Comparison of ENCODE assay signal across 9 cellular contexts in the genomic region with DNA sequence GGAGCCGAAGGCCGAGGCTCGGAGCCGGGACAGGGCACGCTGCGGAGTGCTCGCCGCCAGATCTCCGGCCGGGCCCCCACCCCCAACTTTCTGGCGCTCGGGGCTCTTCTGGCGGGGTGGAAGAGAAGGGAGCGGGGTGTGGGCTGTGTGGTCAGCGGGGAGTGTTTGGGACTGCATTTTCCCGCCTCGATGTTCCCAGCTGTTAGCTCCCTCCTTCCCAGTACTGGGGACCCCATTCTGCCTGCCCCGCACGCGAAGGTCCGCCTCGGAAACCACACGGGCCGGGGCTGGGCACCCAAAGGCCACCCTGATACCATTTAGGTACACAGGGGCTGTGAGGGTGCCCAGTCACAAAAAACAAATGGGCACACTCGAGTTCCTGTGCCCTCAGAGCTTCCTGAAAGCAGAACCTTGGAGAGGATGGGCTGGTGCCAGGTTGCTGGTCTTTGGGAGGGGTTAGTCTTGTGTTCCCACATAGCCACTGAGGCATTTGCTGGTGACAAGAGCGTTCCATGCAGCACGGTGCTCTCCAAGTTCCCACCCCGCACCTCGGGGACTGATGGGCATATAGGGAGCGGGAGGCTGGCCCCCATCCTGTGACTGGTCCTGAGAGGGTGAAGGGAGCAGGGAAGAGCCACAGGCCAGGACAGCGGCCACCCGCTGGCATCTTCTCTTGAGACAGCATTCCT. TPM values are rescaled to one million over a fixed set of nuclear protein-coding genes. Genes with fewer than 3 reads are reported as not detected.
A peak's percentile ranks its signal among the peaks of the same experiment; 100 is the strongest.
DNase-seq lines count a peak whose midpoint lies in the region; ATAC-seq and TF ChIP-seq lines count a peak whose summit lies in the region.
"Had no signal": no experiment of that assay in that cellular context is flagged by ENCODE, and none has a peak within 500 bp of the region (broad histone marks: within the 10 kb centered on the region; RNA-seq: fewer than 3 reads in every experiment).

No MANE protein-coding gene starts in this region.

- peak overlapping the region; percentile 97 for H2AK9ac ChIP-seq in IMR-90 (replicated peaks; ENCODE audit: low read depth, low read length, poor library complexity)

- H3K36me3 Mint-ChIP-seq in MCF 10A (ENCODE audit: insufficient read depth, unreplicated experiment), result no peaks in the 10 kb centered on the region

- H3K9ac ChIP-seq in IMR-90 (ENCODE audit: low read depth, low read length), result peak overlapping the region; percentile 68

- no peaks in the 10 kb centered on the region for H3K27me3 Mint-ChIP-seq in MCF 10A (ENCODE audit: insufficient read depth, unreplicated experiment)

- H3K4me1 Mint-ChIP-seq in MCF 10A (ENCODE audit: insufficient read depth, unreplicated experiment), result no peaks in the 10 kb centered on the region

- dilution Hi-C loops in IMR-90 (cut with HindIII; ENCODE audit: low sequenced_read_pairs, unreplicated experiment), result no loop called here

- H2BK20ac ChIP-seq in IMR-90 (ENCODE audit: low read depth, low read length), result no peak overlapping the region

- H3K4me1 ChIP-seq in IMR-90 (ENCODE audit: control insufficient read depth, insufficient read depth, low read length) (peaks cover 29% of the 10 kb centered on the region), suprapubic skin (peaks cover 48% of the 10 kb centered on the region)

- no TSS peak for BruUV-seq in IMR-90 (replicated peaks; lab: Mats Ljungman, UMichigan)
- BruUV-seq in MCF 10A (replicated peaks; lab: Mats Ljungman, UMichigan), result no TSS peak

- TF ChIP-seq RAD21 in IMR-90 (IDR thresholded peaks at IDR 0.05; ENCODE audit: low read length), result no peak

- H3K4ac ChIP-seq in IMR-90 (ENCODE audit: low read depth, low read length), result peak overlapping the region; percentile 86

- no peak overlapping the region for H3K18ac ChIP-seq in IMR-90 (ENCODE audit: low read depth, low read length)

- H4K20me1 ChIP-seq in IMR-90 (ENCODE audit: insufficient read depth, low read length), result peaks cover 13% of the 10 kb centered on the region; the same call in 1 of the 2 replicates

- H4K8ac ChIP-seq in IMR-90 (ENCODE audit: low read depth in 2 of 2, low read length in 2 of 2), result peak overlapping the region in 1 of 2 experiments; percentile 60; a peak in 1 of 4 replicates

- peak overlapping the region; percentile 10 for H3K56ac ChIP-seq in IMR-90 (ENCODE audit: extremely low read depth, insufficient read depth, low read length)

- peak overlapping the region; percentile 43 for H2AK5ac ChIP-seq in IMR-90 (ENCODE audit: low read depth, low read length)

- no peaks in the 10 kb centered on the region for H3K9me3 ChIP-seq in IMR-90 (ENCODE audit: control insufficient read depth, insufficient read depth, low read length)
- no peaks in the 10 kb centered on the region for H3K9me3 ChIP-seq in suprapubic skin

- in situ Hi-C loops in IMR-90 (cut with MboI; ENCODE audit: low sequenced_read_pairs), result no loop called here

- H3K36me3 ChIP-seq in IMR-90 (ENCODE audit: control insufficient read depth, insufficient read depth, low read length) (no peaks in the 10 kb centered on the region; the same call in 1 of the 2 replicates), suprapubic skin (peaks cover 4% of the 10 kb centered on the region)

- CTCF ChIA-PET in IMR-90 (lab: Yijun Ruan, JAX) (no interaction called here), MCF 10A (lab: Yijun Ruan, JAX) (no interaction called here)

- TF ChIP-seq EP300 in suprapubic skin (IDR thresholded peaks at IDR 0.05), result no peak

- H3K4me2 ChIP-seq in IMR-90 (ENCODE audit: low read depth, low read length), result peak overlapping the region; percentile 91

- no peak overlapping the region for H3K27ac Mint-ChIP-seq in MCF 10A (ENCODE audit: low read depth, unreplicated experiment)

- no peak for TF ChIP-seq POLR2A in IMR-90 (IDR thresholded peaks at IDR 0.05; ENCODE audit: low read depth, low read length)
- TF ChIP-seq POLR2A in suprapubic skin (IDR thresholded peaks at IDR 0.05), result no peak

- H4K5ac ChIP-seq in IMR-90 (ENCODE audit: low read depth, low read length), result no peak overlapping the region; the same call in 1 of the 2 replicates

- 8% methylated on average over 13 of the region's 32 CpGs; no CpG with 5 or more reads in 1 of the 2 experiments for WGBS in IMR-90 (ENCODE audit: extremely low coverage in 2 of 2, insufficient read length in 1 of 2), 2 experiments
- WGBS in suprapubic skin, result 7% methylated on average over 21 of the region's 32 CpGs

- no peak overlapping the region for H2BK5ac ChIP-seq in IMR-90 (ENCODE audit: low read depth, low read length, poor library complexity, severe bottlenecking)

- ATAC-seq in IMR-90 (ENCODE audit: low read depth) (peak; percentile 25), GM18519 (IDR thresholded peaks at IDR 0.05; ENCODE audit: low FRiP score, unreplicated experiment) (no peak), GM21515 (IDR thresholded peaks at IDR 0.05; ENCODE audit: unreplicated experiment) (no peak)

- DNase-seq in C1 segment of cervical spinal cord (lab: John Stamatoyannopoulos, UW) (peak in 10 of 14 donors; percentile 14 to 80 (median 40)), IMR-90 (no peak), MCF 10A (ENCODE audit: unreplicated experiment) (no peak), left kidney (ENCODE audit: low read depth, low spot score) (peak; percentile 38), suprapubic skin (ENCODE audit: low spot score in 2 of 2) (no peak)
- no peak for DNase-seq in stimulated activated CD4-positive, alpha-beta T cell treated with anti-CD3 and anti-CD28 coated beads, Interleukin-12 subunit alpha, Interleukin-12 subunit beta, amount 100 ng/mL, for 4 hours

- peak overlapping the region; percentile 93 for H2AFZ ChIP-seq in IMR-90 (replicated peaks; ENCODE audit: low read length, poor library complexity)

- peak overlapping the region; percentile 50 for H3K14ac ChIP-seq in IMR-90 (replicated peaks; ENCODE audit: low read depth, low read length)

- no peak overlapping the region for H2BK15ac ChIP-seq in IMR-90 (ENCODE audit: low read depth, low read length)

- POLR2A ChIA-PET in IMR-90 (lab: Charles Lee; ENCODE audit: unreplicated experiment) (no interaction called here), MCF 10A (lab: Yijun Ruan, JAX) (interaction anchor here (0.8 to 1.6 kb wide), 2 partner anchors 11 to 102 kb away, joined by 3 to 4 read pairs; no protein-coding TSS in a partner anchor)

- peak overlapping the region; percentile 75 for H3K4me3 Mint-ChIP-seq in MCF 10A (ENCODE audit: unreplicated experiment)

- peak overlapping the region; percentile 31; the same call in 1 of the 2 replicates for H3K27ac ChIP-seq in IMR-90 (ENCODE audit: insufficient read depth, low read length)
- peak overlapping the region; percentile 72 for H3K27ac ChIP-seq in suprapubic skin

- intact Hi-C loops in IMR-90 (cut with micrococcal nuclease), result loop anchor here (5.0 to 10.0 kb wide), 3 partner anchors 43 to 185 kb away; no protein-coding TSS in a partner anchor
- intact Hi-C loops in MCF 10A (cut with micrococcal nuclease), result loop anchor here (5.0 to 10.0 kb wide), 3 partner anchors 45 to 213 kb away; partner anchors contain the start of gene MAPKBP1

- no peak for TF ChIP-seq CTCF in IMR-90 (conservative IDR thresholded peaks at IDR 0.05; ENCODE audit: low read depth, low read length)
- no peak for TF ChIP-seq CTCF in MCF 10A (IDR thresholded peaks at IDR 0.05; ENCODE audit: unreplicated experiment)
- no peak for TF ChIP-seq CTCF in suprapubic skin (IDR thresholded peaks at IDR 0.05)

- H3K9me1 ChIP-seq in IMR-90 (ENCODE audit: insufficient read depth, low read length), result peaks cover 16% of the 10 kb centered on the region; the same call in 1 of the 2 replicates

- peak overlapping the region; percentile 68 for H2BK120ac ChIP-seq in IMR-90 (ENCODE audit: low read depth, low read length)

- H3K4me3 ChIP-seq in IMR-90 (ENCODE audit: insufficient read depth, low read depth, low read length) (peak overlapping the region; percentile 62), suprapubic skin (peak overlapping the region; percentile 73)

- peak overlapping the region; percentile 76 for H3K23ac ChIP-seq in IMR-90 (ENCODE audit: low read depth, low read length)

- no peaks in the 10 kb centered on the region for H3K27me3 ChIP-seq in IMR-90 (ENCODE audit: control insufficient read depth, insufficient read depth, low read length)
- no peaks in the 10 kb centered on the region for H3K27me3 ChIP-seq in suprapubic skin

- no peaks in the 10 kb centered on the region for H3K9me3 Mint-ChIP-seq in MCF 10A (ENCODE audit: unreplicated experiment)

- H4K91ac ChIP-seq in IMR-90 (ENCODE audit: insufficient read depth, low read depth, low read length), result peak overlapping the region; percentile 49; the same call in 1 of the 2 replicates

- H3K79me1 ChIP-seq in IMR-90 (ENCODE audit: low read depth in 1 of 2, low read length in 2 of 2), result peaks cover 8 to 22% of the 10 kb centered on the region in 2 experiments

TF ChIP-seq in IMR-90, 13 proteins besides CTCF, POLR2A, EP300 and RAD21:
- TF ChIP-seq RCOR1 (IDR thresholded peaks at IDR 0.05; ENCODE audit: insufficient replicate concordance, low read length), result no peak
- TF ChIP-seq, protein P1, sequence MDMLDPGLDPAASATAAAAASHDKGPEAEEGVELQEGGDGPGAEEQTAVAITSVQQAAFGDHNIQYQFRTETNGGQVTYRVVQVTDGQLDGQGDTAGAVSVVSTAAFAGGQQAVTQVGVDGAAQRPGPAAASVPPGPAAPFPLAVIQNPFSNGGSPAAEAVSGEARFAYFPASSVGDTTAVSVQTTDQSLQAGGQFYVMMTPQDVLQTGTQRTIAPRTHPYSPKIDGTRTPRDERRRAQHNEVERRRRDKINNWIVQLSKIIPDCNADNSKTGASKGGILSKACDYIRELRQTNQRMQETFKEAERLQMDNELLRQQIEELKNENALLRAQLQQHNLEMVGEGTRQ (IDR thresholded peaks at IDR 0.05; ENCODE audit: low read depth, low read length), result no peak

RNA-seq across cellular contexts. Expression of gene TYRO3, which starts 0.6 kb away (rescaled TPM):
- 10.6 and 11.5 TPM in 2 replicates for total RNA-seq in IMR-90 (2012; rRNA removed)
- polyA plus RNA-seq in IMR-90 (2012; rRNA removed), result 15.1 and 18.4 TPM in 2 replicates
- 3.8 and 10.2 TPM in 2 replicates for polyA plus RNA-seq in IMR-90 (2012; cell fraction: cytosol; rRNA removed)
- 10.8 and 15.1 TPM in 2 replicates for polyA plus RNA-seq in IMR-90 (2012; cell fraction: nucleus; rRNA removed; ENCODE audit: low replicate concordance)
- 9.7 and 12.3 TPM in 2 replicates for total RNA-seq in MCF 10A (2022)
- 10 to 100 TPM; 19.2 to 39.4 (median 39.0) TPM for total RNA-seq in suprapubic skin

RNA-seq across cellular contexts. Expression of gene RPAP1, which starts 15.6 kb away (rescaled TPM):
- total RNA-seq in IMR-90 (2012; rRNA removed) (9.1 and 9.4 TPM in 2 replicates), MCF 10A (2022) (37.5 and 45.1 TPM in 2 replicates), suprapubic skin (10 to 100 TPM; 21.6 to 50.2 (median 44.3) TPM)
- polyA plus RNA-seq in IMR-90 (2012; rRNA removed), result 18.1 and 22.7 TPM in 2 replicates
- polyA plus RNA-seq in IMR-90 (2012; cell fraction: cytosol; rRNA removed), result 13.5 and 18.3 TPM in 2 replicates
- 32.5 and 57.8 TPM in 2 replicates for polyA plus RNA-seq in IMR-90 (2012; cell fraction: nucleus; rRNA removed; ENCODE audit: low replicate concordance)

RNA-seq across cellular contexts. Expression of gene LTK, which starts 46.0 kb away (rescaled TPM):
- total RNA-seq in IMR-90 (2012; rRNA removed) (0.18 and 0.28 TPM in 2 replicates), MCF 10A (2022) (0.17 TPM in 1 of 2 replicates, not detected in the other), suprapubic skin (1 to 10 TPM in 1 of 4 donors, under 1 TPM in 3; 0.57 to 2.8 (median 0.66) TPM)
- 0.62 and 0.77 TPM in 2 replicates for polyA plus RNA-seq in IMR-90 (2012; rRNA removed)
- 0.30 and 0.37 TPM in 2 replicates for polyA plus RNA-seq in IMR-90 (2012; cell fraction: cytosol; rRNA removed)
- polyA plus RNA-seq in IMR-90 (2012; cell fraction: nucleus; rRNA removed; ENCODE audit: low replicate concordance), result 3.0 and 6.3 TPM in 2 replicates
- total RNA-seq: HT1080 had no signal

Comparison
In these comparisons a context has a peak if more than half of its experiments do, and no peak if none do; other contexts are left out.
1. DNase-seq: peak in C1 segment of cervical spinal cord (10 of 14) and left kidney (single experiment); none in IMR-90 (single experiment), MCF 10A (single experiment), suprapubic skin (0 of 2) and stimulated activated CD4-positive, alpha-beta T cell treated with anti-CD3 and anti-CD28 coated beads, Interleukin-12 subunit alpha, Interleukin-12 subunit beta, amount 100 ng/mL, for 4 hours (single experiment).